Comparison of ENCODE assay signal across 2 cellular contexts in genomic region chr2:56107486-56107885, GRCh38.
A peak's percentile ranks its signal among the peaks of the same experiment; 100 is the strongest.
TF ChIP-seq lines count a peak whose summit lies in the region.

No MANE protein-coding gene starts in this region.

TF ChIP-seq in HepG2, 621 proteins besides CTCF, POLR2A, EP300 and RAD21:
- no peak for TF ChIP-seq SP2 (CRISPR knock-in tag; IDR thresholded peaks at IDR 0.05)
- TF ChIP-seq FOXP1 (IDR thresholded peaks at IDR 0.05): no peak
- TF ChIP-seq FOXP1 (CRISPR knock-in tag; IDR thresholded peaks at IDR 0.05): no peak
- no peak for TF ChIP-seq CREB3 (CRISPR knock-in tag; IDR thresholded peaks at IDR 0.05)
- TF ChIP-seq ZNF430 (CRISPR knock-in tag; IDR thresholded peaks at IDR 0.05): no peak
- TF ChIP-seq ZMAT3 (CRISPR knock-in tag; conservative IDR thresholded peaks at IDR 0.05): no peak
- TF ChIP-seq HHEX (CRISPR knock-in tag; IDR thresholded peaks at IDR 0.05): no peak
- TF ChIP-seq MAFF (IDR thresholded peaks at IDR 0.05; ENCODE audit: low read depth, low read length): peak; percentile 75
- no peak for TF ChIP-seq ZNF781 (CRISPR knock-in tag; IDR thresholded peaks at IDR 0.05; ENCODE audit: borderline replicate concordance, not compliant biosample characterization)
- TF ChIP-seq MAFK (conservative IDR thresholded peaks at IDR 0.05 in 1 of 2, IDR thresholded peaks at IDR 0.05 in 1 of 2; ENCODE audit: low read length in 2 of 2): peak; percentile 68 to 82; a peak in 3 of 4 replicates
- no peak for TF ChIP-seq TBL1XR1 (IDR thresholded peaks at IDR 0.05; ENCODE audit: borderline replicate concordance, low read length, partially characterized antibody)
- no peak for TF ChIP-seq ZNF564 (CRISPR knock-in tag; IDR thresholded peaks at IDR 0.05)
- no peak for TF ChIP-seq ZMYM3 (CRISPR knock-in tag; IDR thresholded peaks at IDR 0.05)
- no peak for TF ChIP-seq ZNF800 (CRISPR knock-in tag; IDR thresholded peaks at IDR 0.05)
- TF ChIP-seq HMG20A (CRISPR knock-in tag; IDR thresholded peaks at IDR 0.05; ENCODE audit: borderline replicate concordance): no peak
- TF ChIP-seq ZNF142 (CRISPR knock-in tag; IDR thresholded peaks at IDR 0.05): no peak
- TF ChIP-seq ZNF382 (CRISPR knock-in tag; IDR thresholded peaks at IDR 0.05; ENCODE audit: borderline replicate concordance): no peak
- TF ChIP-seq UBTF (CRISPR knock-in tag; IDR thresholded peaks at IDR 0.05): no peak
- no peak for TF ChIP-seq DMAP1 (CRISPR knock-in tag; IDR thresholded peaks at IDR 0.05)
TF ChIP-seq in HepG2: peak in this region for 2.

TF ChIP-seq in K562, 482 proteins besides CTCF, POLR2A, EP300 and RAD21 (continued from another document):
- TF ChIP-seq MAFG (tag; conservative IDR thresholded peaks at IDR 0.05): 0 out of 2 replicates have a peak, but pooled peaks have one; percentile 7
- TF ChIP-seq ID3 (CRISPR knock-in tag; IDR thresholded peaks at IDR 0.05): no peak
- TF ChIP-seq ID3 (tag; IDR thresholded peaks at IDR 0.05): no peak
- TF ChIP-seq ZNF316 (IDR thresholded peaks at IDR 0.05): peak; percentile 23; the same call in 1 of the 2 replicates
